19 cellular contexts compared by ENCODE assay signal in the genomic region with DNA sequence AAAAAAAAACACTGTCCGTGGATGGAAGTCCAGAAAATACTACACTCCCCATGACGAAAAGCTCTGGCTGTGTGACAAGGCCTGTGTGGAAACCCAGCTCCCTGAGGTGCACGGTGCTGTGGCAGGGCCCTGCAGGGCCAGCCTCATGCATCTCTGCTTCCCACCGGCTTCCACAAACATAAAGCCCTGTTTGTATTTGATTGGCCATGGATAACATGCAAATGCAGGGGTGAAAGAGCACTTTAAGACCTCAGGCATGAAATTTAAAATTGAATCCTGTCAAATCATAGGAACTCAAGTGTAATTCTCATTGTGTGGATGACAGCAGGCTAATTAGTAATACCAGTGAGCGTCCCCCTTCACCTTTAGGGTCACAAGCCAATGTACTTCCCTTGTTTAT.
A peak's percentile ranks its signal among the peaks of the same experiment; 100 is the strongest.
DNase-seq lines count a peak whose midpoint lies in the region; FAIRE-seq and TF ChIP-seq lines count a peak whose summit lies in the region.
"Had no signal": no experiment of that assay in that cellular context is flagged by ENCODE, and none has a peak within 500 bp of the region (broad histone marks: within the 10 kb centered on the region; RNA-seq: fewer than 3 reads in every experiment).

No MANE protein-coding gene starts in this region.

- H3K27me3 ChIP-seq in mesendoderm (ENCODE audit: insufficient read depth, low read length, poor library complexity): no peaks in the 10 kb centered on the region

- no peak overlapping the region for H4K8ac ChIP-seq in mesendoderm (ENCODE audit: low read depth, low read length)

- no peak overlapping the region for H3K56ac ChIP-seq in mesendoderm (ENCODE audit: low read length)

- H3K27ac ChIP-seq in mesendoderm (ENCODE audit: low read depth, low read length): no peak overlapping the region
- H3K27ac ChIP-seq: C4-2B, HL-60, PC-9, RWPE1 had no signal

- H3K9ac ChIP-seq in mesendoderm (ENCODE audit: low read length): no peak overlapping the region

- H2AK5ac ChIP-seq in mesendoderm (ENCODE audit: low read length): no peak overlapping the region

- H3K36me3 ChIP-seq in mesendoderm (ENCODE audit: control insufficient read depth, insufficient read depth, low read length): no peaks in the 10 kb centered on the region
- H3K36me3 ChIP-seq: HAP-1, MG63 had no signal

- no peak overlapping the region for H3K4me3 ChIP-seq in mesendoderm (ENCODE audit: low read length)
- H3K4me3 ChIP-seq in lower leg skin (ENCODE audit: low read depth, poor library complexity, severe bottlenecking): no peak overlapping the region
- H3K4me3 ChIP-seq: HAP-1, MG63, PC-9 had no signal

- H4K5ac ChIP-seq in mesendoderm (ENCODE audit: low read length): no peak overlapping the region

- H2BK15ac ChIP-seq in mesendoderm (replicated peaks; ENCODE audit: low read depth): no peak overlapping the region

- H3K4ac ChIP-seq in mesendoderm (ENCODE audit: low read depth, low read length): no peak overlapping the region

- H3K23ac ChIP-seq in mesendoderm (ENCODE audit: low read length): no peak overlapping the region

- no peak for TF ChIP-seq POLR2A in lower leg skin (IDR thresholded peaks at IDR 0.05)

- FAIRE-seq in urothelium cell line (lab: Jason Lieb, UNC): no peak

- no peaks in the 10 kb centered on the region for H3K79me2 ChIP-seq in mesendoderm (ENCODE audit: control insufficient read depth, insufficient read depth, low read length)

- H3K79me1 ChIP-seq in mesendoderm (ENCODE audit: low read length): no peaks in the 10 kb centered on the region

- H2BK5ac ChIP-seq in mesendoderm (ENCODE audit: low read length): no peak overlapping the region

- DNase-seq in NCI-H1048 (lab: John Stamatoyannopoulos, UW) (peak; percentile 19), ecto neural progenitor cell (ENCODE audit: low spot score) (peak; percentile 53), mesendoderm (peak; percentile 23), urothelium cell line (ENCODE audit: low spot score) (no peak), lower leg skin (ENCODE audit: low spot score in 2 of 2) (no peak), A172 (ENCODE audit: low spot score) (no peak), NCI-H1694 (lab: John Stamatoyannopoulos, UW) (no peak)
- DNase-seq: AML-193, DMS79 treated with DMSO at 0.1 percent for 48 hours, Kasumi-1, MG63, NCI-H1092, NCI-H2081 treated with DMSO at 0.1 percent for 48 hours, NCI-H510A treated with DMSO at 0.1 percent for 48 hours, PC-9 had no signal

- no peak for TF ChIP-seq CTCF in lower leg skin (IDR thresholded peaks at IDR 0.05)

- intact Hi-C loops in lower leg skin (cut with DNase I; ENCODE audit: low total_unique reads): no loop called here

- no peak overlapping the region for H2BK120ac ChIP-seq in mesendoderm (ENCODE audit: low read depth, low read length)

- no CpG with 5 or more reads among the region's 5 CpGs for WGBS in mesendoderm (ENCODE audit: extremely low coverage, insufficient coverage, low lambda C conversion rate)
- 19 to 23% methylated on average over 5 of the region's 5 CpGs for WGBS in lower leg skin, 2 donors

- no peaks in the 10 kb centered on the region for H3K4me1 ChIP-seq in mesendoderm (ENCODE audit: control insufficient read depth, low read depth, low read length)
- H3K4me1 ChIP-seq: HAP-1 had no signal

- H3K18ac ChIP-seq in mesendoderm (ENCODE audit: low read length): no peak overlapping the region

- H3K4me2 ChIP-seq in mesendoderm (ENCODE audit: low read length): no peak overlapping the region
- H3K4me2 ChIP-seq: PC-9 had no signal

Comparison
In these comparisons a context has a peak if more than half of its experiments do, and no peak if none do; other contexts are left out.
1. DNase-seq: peak in NCI-H1048 (single experiment), ecto neural progenitor cell (single experiment) and mesendoderm (single experiment); none in urothelium cell line (single experiment), lower leg skin (0 of 2), A172 (single experiment) and NCI-H1694 (single experiment).